22 cellular contexts compared by ENCODE assay signal in the genomic region with DNA sequence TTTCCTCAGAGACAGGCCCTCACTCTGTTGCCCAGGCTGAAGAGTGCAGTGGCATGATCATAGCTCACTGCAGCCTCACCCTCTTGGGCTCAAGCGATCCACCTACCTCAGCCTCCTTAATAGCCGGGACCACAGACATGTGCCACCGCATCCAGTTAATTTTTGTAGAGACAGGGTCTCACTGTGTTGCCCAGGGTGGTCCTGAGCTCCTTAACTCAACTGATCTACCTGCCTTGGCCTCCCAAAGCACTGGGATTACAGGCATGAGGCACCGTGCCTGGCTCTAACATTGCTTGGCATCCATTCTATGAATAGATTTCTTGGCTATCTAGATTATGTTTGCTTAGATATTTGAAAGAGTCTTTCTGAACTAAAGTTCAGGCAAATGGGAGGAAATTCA.
"Had no signal": no experiment of that assay in that cellular context is flagged by ENCODE, and none has a peak within 500 bp of the region (broad histone marks: within the 10 kb centered on the region; RNA-seq: fewer than 3 reads in every experiment).

No MANE protein-coding gene starts in this region.

- H3K27ac Mint-ChIP-seq: dendritic cell treated with granulocyte-macrophage colony-stimulating factor and Interleukin-4, amounts not matched to agents 40 ng/mL and 50 ng/mL, for 4 days; effector memory CD8-positive, alpha-beta T cell; endodermal cell had no signal

- ATAC-seq: effector memory CD8-positive, alpha-beta T cell; esophagus mucosa; foreskin keratinocyte; gastrocnemius medialis; gastroesophageal sphincter; heart left ventricle; heart right ventricle had no signal

- H3K9me3 Mint-ChIP-seq: dendritic cell treated with granulocyte-macrophage colony-stimulating factor and Interleukin-4, amounts not matched to agents 40 ng/mL and 50 ng/mL, for 4 days; effector memory CD8-positive, alpha-beta T cell; endodermal cell had no signal

- H3K4me3 Mint-ChIP-seq: dendritic cell treated with granulocyte-macrophage colony-stimulating factor and Interleukin-4, amounts not matched to agents 40 ng/mL and 50 ng/mL, for 4 days; effector memory CD8-positive, alpha-beta T cell; endodermal cell had no signal

- DNase-seq: colonic mucosa; cortex of kidney; dermis blood vessel endothelial cell; dorsolateral prefrontal cortex; effector CD4-positive, alpha-beta T cell; effector CD8-positive, alpha-beta T cell; effector memory CD4-positive, alpha-beta T cell; effector memory CD8-positive, alpha-beta T cell; endodermal cell; erythroblast; esophagus squamous epithelium; foreskin fibroblast; foreskin keratinocyte; foreskin melanocyte; gastrocnemius medialis; glutamatergic neuron; head of caudate nucleus; heart left ventricle; heart right ventricle had no signal

- H3K27me3 Mint-ChIP-seq: dendritic cell treated with granulocyte-macrophage colony-stimulating factor and Interleukin-4, amounts not matched to agents 40 ng/mL and 50 ng/mL, for 4 days; effector memory CD8-positive, alpha-beta T cell had no signal
